In genomic region chr1:223203011-223203410, GRCh38 we compare ENCODE assay signal across 18 cellular contexts. TPM values are rescaled to one million over a fixed set of nuclear protein-coding genes. Genes with fewer than 3 reads are reported as not detected.
DNase-seq lines count a peak whose midpoint lies in the region; ATAC-seq and TF ChIP-seq lines count a peak whose summit lies in the region.
"Had no signal": no experiment of that assay in that cellular context is flagged by ENCODE, and none has a peak within 500 bp of the region (broad histone marks: within the 10 kb centered on the region; RNA-seq: fewer than 3 reads in every experiment).

No MANE protein-coding gene starts in this region.

- H3K27ac ChIP-seq in upper lobe of right lung: no peak overlapping the region
- H3K27ac ChIP-seq in right lobe of liver: no peak overlapping the region
- H3K27ac ChIP-seq: C4-2B, KMS-11 had no signal

- peaks cover 8% of the 10 kb centered on the region for H3K4me1 Mint-ChIP-seq in activated naive CD8-positive, alpha-beta T cell treated with anti-CD3 and anti-CD28 coated beads for 36 hours

- no peaks in the 10 kb centered on the region for H3K27me3 Mint-ChIP-seq in activated naive CD8-positive, alpha-beta T cell treated with anti-CD3 and anti-CD28 coated beads for 36 hours

- H3K36me3 Mint-ChIP-seq in activated naive CD8-positive, alpha-beta T cell treated with anti-CD3 and anti-CD28 coated beads for 36 hours: no peaks in the 10 kb centered on the region

- H3K27ac Mint-ChIP-seq in activated naive CD8-positive, alpha-beta T cell treated with anti-CD3 and anti-CD28 coated beads for 36 hours: no peak overlapping the region

- H3K27me3 ChIP-seq in upper lobe of right lung (no peaks in the 10 kb centered on the region), right lobe of liver (no peaks in the 10 kb centered on the region)

- H3K4me3 ChIP-seq in upper lobe of right lung (no peak overlapping the region), right lobe of liver (no peak overlapping the region)

- H3K4me1 ChIP-seq in upper lobe of right lung: no peaks in the 10 kb centered on the region
- no peaks in the 10 kb centered on the region for H3K4me1 ChIP-seq in right lobe of liver

- ATAC-seq in left cardiac atrium: peak; percentile 12 to 41
- ATAC-seq in Right ventricle myocardium inferior: no peak
- no peak for ATAC-seq in left lobe of liver
- peak; percentile 7 for ATAC-seq in upper lobe of right lung
- no peak for ATAC-seq in right lobe of liver
- ATAC-seq: HCT116 had no signal

- 80% methylated on average over 1 of the region's 9 CpGs for WGBS in right lobe of liver (ENCODE audit: insufficient coverage, low coverage, low lambda C conversion rate, missing lambda C conversion rate)

- peaks cover under 1% of the 10 kb centered on the region for H3K9me3 Mint-ChIP-seq in activated naive CD8-positive, alpha-beta T cell treated with anti-CD3 and anti-CD28 coated beads for 36 hours

- H3K4me3 Mint-ChIP-seq in activated naive CD8-positive, alpha-beta T cell treated with anti-CD3 and anti-CD28 coated beads for 36 hours: no peak overlapping the region

- TF ChIP-seq CTCF in upper lobe of right lung (IDR thresholded peaks at IDR 0.05): no peak
- no peak for TF ChIP-seq CTCF in right lobe of liver (IDR thresholded peaks at IDR 0.05)

- H3K9me3 ChIP-seq in upper lobe of right lung (no peaks in the 10 kb centered on the region), right lobe of liver (no peaks in the 10 kb centered on the region)

- H3K36me3 ChIP-seq in upper lobe of right lung (no peaks in the 10 kb centered on the region), right lobe of liver (no peaks in the 10 kb centered on the region)

- intact Hi-C loops in left cardiac atrium (cut with DNase I) (loop anchor here in 1 of 2 donors (10.0 kb wide), 1 partner anchor 58 kb away; the partner anchor contains the start of gene TLR5), Right ventricle myocardium inferior (cut with DNase I) (loop anchor here (10.0 kb wide), 1 partner anchor 58 kb away; the partner anchor contains the start of gene TLR5), upper lobe of right lung (cut with DNase I) (no loop called here), right lobe of liver (cut with DNase I) (no loop called here)

- TF ChIP-seq POLR2A in right lobe of liver (IDR thresholded peaks at IDR 0.05): no peak

- DNase-seq in left cardiac atrium (no peak), Right ventricle myocardium inferior (ENCODE audit: missing footprints) (no peak), NCI-H510A treated with DMSO at 0.1 percent for 48 hours (lab: John Stamatoyannopoulos, UW) (peak; percentile 61), left lobe of liver (ENCODE audit: low spot score) (peak; percentile 37), upper lobe of right lung (no peak), right lobe of liver (no peak), GOT3 (lab: John Stamatoyannopoulos, UW) (no peak)
- no peak for DNase-seq in activated naive CD8-positive, alpha-beta T cell treated with anti-CD3 and anti-CD28 coated beads for 36 hours
- DNase-seq: NCI-H1048; NCI-H146; NCI-H2081; NCI-H524 treated with DMSO at 0.1 percent for 48 hours; NK-92 treated with Interleukin-12 subunit alpha and Interleukin-12 subunit beta, amount 100 ng/mL, for 24 hours; SIG-M5 had no signal

RNA-seq across cellular contexts. Expression of gene TLR5, which starts 60.0 kb away (rescaled TPM):
- total RNA-seq in left cardiac atrium: 1 to 10 TPM; 3.5 to 6.5 TPM
- total RNA-seq in Right ventricle myocardium inferior: 3.1 TPM
- total RNA-seq in left lobe of liver: 1.1 TPM
- total RNA-seq in upper lobe of right lung: 22.3 TPM
- total RNA-seq in right lobe of liver: 1 to 10 TPM in 5 of 6 experiments, under 1 TPM in 1; 0.84 to 3.3 (median 2.5) TPM
- under 1 TPM; 0.19 to 0.38 TPM for total RNA-seq in activated naive CD8-positive, alpha-beta T cell treated with anti-CD3 and anti-CD28 coated beads for 36 hours
- total RNA-seq: OCI-LY7 had no signal

Comparison
In these comparisons a context has a peak if more than half of its experiments do, and no peak if none do; other contexts are left out.
1. ATAC-seq: peak in left cardiac atrium (2 of 2) and upper lobe of right lung (single experiment); none in Right ventricle myocardium inferior (single experiment), left lobe of liver (single experiment) and right lobe of liver (0 of 4).
2. DNase-seq: peak in NCI-H510A treated with DMSO at 0.1 percent for 48 hours (single experiment) and left lobe of liver (single experiment); none in left cardiac atrium (single experiment), Right ventricle myocardium inferior (single experiment), upper lobe of right lung (single experiment), right lobe of liver (0 of 3), GOT3 (single experiment) and activated naive CD8-positive, alpha-beta T cell treated with anti-CD3 and anti-CD28 coated beads for 36 hours (single experiment).